1 cellular context compared by ENCODE assay signal in the genomic region with DNA sequence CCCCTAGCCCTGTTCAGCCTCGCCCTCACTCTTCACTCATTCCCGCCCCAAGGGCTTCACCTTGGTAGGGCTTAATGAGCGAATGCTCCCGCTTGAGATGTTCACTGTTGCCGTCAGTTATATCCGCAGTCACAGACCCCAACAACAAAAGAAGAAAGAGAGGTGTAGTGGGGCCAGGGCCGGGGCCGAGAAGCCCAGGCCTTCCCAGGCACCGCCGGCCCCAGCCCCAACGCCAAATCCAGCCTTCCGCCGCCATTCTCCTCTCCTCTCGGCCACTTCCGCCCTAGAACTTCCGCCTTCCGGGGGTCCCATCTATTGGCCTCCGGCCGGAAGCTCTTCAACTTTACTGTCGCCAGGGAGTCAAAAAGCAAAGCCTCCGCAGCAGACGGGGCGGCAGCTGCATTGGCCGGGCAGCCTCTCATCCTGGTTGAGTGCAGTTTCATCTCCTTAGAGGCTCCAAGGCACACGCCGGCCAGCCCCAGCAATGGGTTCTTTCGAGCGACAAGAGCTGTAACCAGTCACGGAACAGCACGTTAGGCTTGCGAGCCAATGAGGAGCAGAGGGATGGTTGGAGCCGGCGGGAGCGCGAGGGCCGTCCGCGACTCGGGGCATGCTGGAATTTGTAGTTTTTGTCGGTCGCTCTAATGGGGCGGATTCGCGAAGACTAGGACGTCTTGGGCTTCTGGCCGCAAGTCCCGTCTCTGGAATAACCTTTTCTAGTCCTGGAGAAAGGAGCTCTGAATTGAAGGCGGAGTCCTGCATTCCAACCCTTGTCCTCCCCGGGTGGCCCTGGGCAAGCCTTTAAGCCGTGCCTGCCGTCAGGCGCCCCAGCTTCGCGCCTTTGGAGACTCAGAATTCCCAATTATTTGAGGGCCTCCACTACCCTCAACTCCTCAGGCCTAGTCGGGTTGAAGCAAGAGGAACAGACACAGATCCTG.
TF ChIP-seq lines count a peak whose summit lies in the region.

Gene LMAN2, minus strand, starts transcription at position 277 of the 938 bp plus-strand sequence. Its CDS starts 21 bp downstream, at position 256.

TF ChIP-seq in HEK293, 187 proteins besides CTCF, POLR2A, EP300 and RAD21 (continued from another document):
- TF ChIP-seq PRDM10 (tag by site-specific recombination; IDR thresholded peaks at IDR 0.05) (peak; percentile 85), AEBP2 (tag by site-specific recombination; IDR thresholded peaks at IDR 0.05; ENCODE audit: borderline replicate concordance) (no peak), ZNF639 (tag by site-specific recombination; IDR thresholded peaks at IDR 0.05) (peak; percentile 81; the same call in 1 of the 2 replicates), ZNF112 (tag by site-specific recombination; IDR thresholded peaks at IDR 0.05) (no peak), ZFP41 (tag by site-specific recombination; IDR thresholded peaks at IDR 0.05; ENCODE audit: borderline replicate concordance) (no peak), ZSCAN4 (tag by site-specific recombination; IDR thresholded peaks at IDR 0.05) (peak; percentile 56), RBAK (tag by site-specific recombination; IDR thresholded peaks at IDR 0.05) (no peak), ZBTB7A (tag by site-specific recombination; IDR thresholded peaks at IDR 0.05; ENCODE audit: low read depth) (0 out of 2 replicates have a peak, but pooled peaks have one; percentile 35), BCL11A (tag by site-specific recombination; IDR thresholded peaks at IDR 0.05; ENCODE audit: low read depth) (peak; percentile 50; the same call in 1 of the 2 replicates), ZNF10 (tag by site-specific recombination; IDR thresholded peaks at IDR 0.05) (peak; percentile 51; the same call in 1 of the 2 replicates), SP7 (tag by site-specific recombination; IDR thresholded peaks at IDR 0.05) (peak; percentile 88), ZNF596 (tag by site-specific recombination; IDR thresholded peaks at IDR 0.05) (no peak), YY2 (tag by site-specific recombination; IDR thresholded peaks at IDR 0.05) (peak; percentile 92), ZNF266 (tag by site-specific recombination; IDR thresholded peaks at IDR 0.05; ENCODE audit: low read depth) (no peak), YY1 (tag by site-specific recombination; IDR thresholded peaks at IDR 0.05) (peak; percentile 92), EGR2 (tag by site-specific recombination; IDR thresholded peaks at IDR 0.05; ENCODE audit: low read depth) (no peak), HOXC10 (CRISPR knock-in tag; IDR thresholded peaks at IDR 0.05) (no peak), ZNF292 (tag by site-specific recombination; IDR thresholded peaks at IDR 0.05; ENCODE audit: borderline replicate concordance, low read depth) (no peak), ZNF423 (tag by site-specific recombination; IDR thresholded peaks at IDR 0.05) (no peak), WT1 (tag by site-specific recombination; IDR thresholded peaks at IDR 0.05) (0 out of 2 replicates have a peak, but pooled peaks have one; percentile 32), ZNF777 (tag by site-specific recombination; IDR thresholded peaks at IDR 0.05; ENCODE audit: borderline replicate concordance) (no peak), MYNN (tag by site-specific recombination; IDR thresholded peaks at IDR 0.05; ENCODE audit: borderline replicate concordance) (no peak), ZNF776 (tag by site-specific recombination; IDR thresholded peaks at IDR 0.05; ENCODE audit: borderline replicate concordance) (no peak), ZNF155 (tag by site-specific recombination; IDR thresholded peaks at IDR 0.05) (no peak), MZF1 (tag by site-specific recombination; IDR thresholded peaks at IDR 0.05; ENCODE audit: borderline replicate concordance) (no peak)
- TF ChIP-seq, protein P1, sequence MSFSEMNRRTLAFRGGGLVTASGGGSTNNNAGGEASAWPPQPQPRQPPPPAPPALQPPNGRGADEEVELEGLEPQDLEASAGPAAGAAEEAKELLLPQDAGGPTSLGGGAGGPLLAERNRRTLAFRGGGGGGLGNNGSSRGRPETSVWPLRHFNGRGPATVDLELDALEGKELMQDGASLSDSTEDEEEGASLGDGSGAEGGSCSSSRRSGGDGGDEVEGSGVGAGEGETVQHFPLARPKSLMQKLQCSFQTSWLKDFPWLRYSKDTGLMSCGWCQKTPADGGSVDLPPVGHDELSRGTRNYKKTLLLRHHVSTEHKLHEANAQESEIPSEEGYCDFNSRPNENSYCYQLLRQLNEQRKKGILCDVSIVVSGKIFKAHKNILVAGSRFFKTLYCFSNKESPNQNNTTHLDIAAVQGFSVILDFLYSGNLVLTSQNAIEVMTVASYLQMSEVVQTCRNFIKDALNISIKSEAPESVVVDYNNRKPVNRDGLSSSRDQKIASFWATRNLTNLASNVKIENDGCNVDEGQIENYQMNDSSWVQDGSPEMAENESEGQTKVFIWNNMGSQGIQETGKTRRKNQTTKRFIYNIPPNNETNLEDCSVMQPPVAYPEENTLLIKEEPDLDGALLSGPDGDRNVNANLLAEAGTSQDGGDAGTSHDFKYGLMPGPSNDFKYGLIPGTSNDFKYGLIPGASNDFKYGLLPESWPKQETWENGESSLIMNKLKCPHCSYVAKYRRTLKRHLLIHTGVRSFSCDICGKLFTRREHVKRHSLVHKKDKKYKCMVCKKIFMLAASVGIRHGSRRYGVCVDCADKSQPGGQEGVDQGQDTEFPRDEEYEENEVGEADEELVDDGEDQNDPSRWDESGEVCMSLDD (tag by site-specific recombination; IDR thresholded peaks at IDR 0.05), result no peak
- TF ChIP-seq, protein P2, sequence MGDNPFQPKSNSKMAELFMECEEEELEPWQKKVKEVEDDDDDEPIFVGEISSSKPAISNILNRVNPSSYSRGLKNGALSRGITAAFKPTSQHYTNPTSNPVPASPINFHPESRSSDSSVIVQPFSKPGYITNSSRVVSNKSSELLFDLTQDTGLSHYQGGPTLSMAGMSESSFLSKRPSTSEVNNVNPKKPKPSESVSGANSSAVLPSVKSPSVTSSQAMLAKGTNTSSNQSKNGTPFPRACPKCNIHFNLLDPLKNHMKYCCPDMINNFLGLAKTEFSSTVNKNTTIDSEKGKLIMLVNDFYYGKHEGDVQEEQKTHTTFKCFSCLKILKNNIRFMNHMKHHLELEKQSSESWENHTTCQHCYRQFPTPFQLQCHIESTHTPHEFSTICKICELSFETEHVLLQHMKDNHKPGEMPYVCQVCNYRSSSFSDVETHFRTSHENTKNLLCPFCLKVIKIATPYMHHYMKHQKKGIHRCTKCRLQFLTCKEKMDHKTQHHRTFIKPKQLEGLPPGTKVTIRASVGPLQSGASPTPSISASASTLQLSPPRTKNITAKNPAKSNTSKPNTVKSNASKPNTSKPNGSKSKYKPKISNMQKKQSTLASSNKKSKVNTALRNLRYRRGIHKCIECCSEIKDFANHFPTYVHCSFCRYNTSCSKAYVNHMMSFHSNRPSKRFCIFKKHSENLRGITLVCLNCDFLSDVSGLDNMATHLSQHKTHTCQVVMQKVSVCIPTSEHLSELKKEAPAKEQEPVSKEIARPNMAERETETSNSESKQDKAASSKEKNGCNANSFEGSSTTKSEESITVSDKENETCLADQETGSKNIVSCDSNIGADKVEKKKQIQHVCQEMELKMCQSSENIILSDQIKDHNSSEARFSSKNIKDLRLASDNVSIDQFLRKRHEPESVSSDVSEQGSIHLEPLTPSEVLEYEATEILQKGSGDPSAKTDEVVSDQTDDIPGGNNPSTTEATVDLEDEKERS (tag by site-specific recombination; IDR thresholded peaks at IDR 0.05), result no peak
- TF ChIP-seq, protein P3, sequence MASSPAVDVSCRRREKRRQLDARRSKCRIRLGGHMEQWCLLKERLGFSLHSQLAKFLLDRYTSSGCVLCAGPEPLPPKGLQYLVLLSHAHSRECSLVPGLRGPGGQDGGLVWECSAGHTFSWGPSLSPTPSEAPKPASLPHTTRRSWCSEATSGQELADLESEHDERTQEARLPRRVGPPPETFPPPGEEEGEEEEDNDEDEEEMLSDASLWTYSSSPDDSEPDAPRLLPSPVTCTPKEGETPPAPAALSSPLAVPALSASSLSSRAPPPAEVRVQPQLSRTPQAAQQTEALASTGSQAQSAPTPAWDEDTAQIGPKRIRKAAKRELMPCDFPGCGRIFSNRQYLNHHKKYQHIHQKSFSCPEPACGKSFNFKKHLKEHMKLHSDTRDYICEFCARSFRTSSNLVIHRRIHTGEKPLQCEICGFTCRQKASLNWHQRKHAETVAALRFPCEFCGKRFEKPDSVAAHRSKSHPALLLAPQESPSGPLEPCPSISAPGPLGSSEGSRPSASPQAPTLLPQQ (tag by site-specific recombination; IDR thresholded peaks at IDR 0.05), result peak; percentile 85
